ENCODE assay signal across 14 cellular contexts in genomic region chr16:57723170-57723569, GRCh38. TPM values are rescaled to one million over a fixed set of nuclear protein-coding genes. Genes with fewer than 3 reads are reported as not detected.
DNase-seq lines count a peak whose midpoint lies in the region; ATAC-seq, FAIRE-seq and TF ChIP-seq lines count a peak whose summit lies in the region.
"Had no signal": no experiment of that assay in that cellular context is flagged by ENCODE, and none has a peak within 500 bp of the region (broad histone marks: within the 10 kb centered on the region; RNA-seq: fewer than 3 reads in every experiment).

No MANE protein-coding gene starts in this region.

- H3K4me3 Mint-ChIP-seq in stimulated activated effector memory CD8-positive, alpha-beta T cell treated with anti-CD3 and anti-CD28 coated beads, Interleukin-12 subunit alpha, Interleukin-12 subunit beta, amount 100 ng/mL, for 72 hours: no peak overlapping the region
- H3K4me3 Mint-ChIP-seq: brain had no signal

- H3K27me3 ChIP-seq in thyroid gland: no peaks in the 10 kb centered on the region

- CTCF ChIA-PET in HEK293T (lab: Yijun Ruan, JAX): interaction anchor here (0.5 to 0.7 kb wide), 5 partner anchors 14 to 175 kb away, joined by 3 to 4 read pairs (median 3); no protein-coding TSS in a partner anchor

- no peaks in the 10 kb centered on the region for H3K9me3 ChIP-seq in kidney (ENCODE audit: control insufficient read depth in 1 of 2, low read length in 2 of 2)
- H3K9me3 ChIP-seq in thyroid gland: no peaks in the 10 kb centered on the region
- H3K9me3 ChIP-seq: stomach had no signal

- in situ Hi-C loops in astrocyte of the cerebellum (cut with HindIII; ENCODE audit: low sequenced_read_pairs): no loop called here

- H3K4me1 Mint-ChIP-seq in stimulated activated effector memory CD8-positive, alpha-beta T cell treated with anti-CD3 and anti-CD28 coated beads, Interleukin-12 subunit alpha, Interleukin-12 subunit beta, amount 100 ng/mL, for 72 hours: peaks cover 14% of the 10 kb centered on the region
- H3K4me1 Mint-ChIP-seq: brain had no signal

- H3K9me3 Mint-ChIP-seq in stimulated activated effector memory CD8-positive, alpha-beta T cell treated with anti-CD3 and anti-CD28 coated beads, Interleukin-12 subunit alpha, Interleukin-12 subunit beta, amount 100 ng/mL, for 72 hours: no peaks in the 10 kb centered on the region

- no peak for FAIRE-seq in kidney (lab: Jason Lieb, UNC)

- no peak overlapping the region for H3K27ac Mint-ChIP-seq in stimulated activated effector memory CD8-positive, alpha-beta T cell treated with anti-CD3 and anti-CD28 coated beads, Interleukin-12 subunit alpha, Interleukin-12 subunit beta, amount 100 ng/mL, for 72 hours
- H3K27ac Mint-ChIP-seq: brain had no signal

- no peaks in the 10 kb centered on the region for H3K4me1 ChIP-seq in kidney (ENCODE audit: control insufficient read depth in 1 of 2, insufficient read depth in 1 of 2, low read depth in 1 of 2, low read length in 2 of 2)
- H3K4me1 ChIP-seq in thyroid gland: no peaks in the 10 kb centered on the region
- H3K4me1 ChIP-seq: stomach had no signal

- H3K36me3 Mint-ChIP-seq in stimulated activated effector memory CD8-positive, alpha-beta T cell treated with anti-CD3 and anti-CD28 coated beads, Interleukin-12 subunit alpha, Interleukin-12 subunit beta, amount 100 ng/mL, for 72 hours: no peaks in the 10 kb centered on the region
- H3K36me3 Mint-ChIP-seq: brain had no signal

- H3K9ac ChIP-seq in kidney (ENCODE audit: low read length in 2 of 2): no peak overlapping the region

- 65 to 77% methylated on average over 7 of the region's 7 CpGs for WGBS in thyroid gland, 2 donors

- no peaks in the 10 kb centered on the region for H3K36me3 ChIP-seq in kidney (ENCODE audit: control insufficient read depth in 1 of 2, insufficient read depth in 2 of 2, low read length in 2 of 2)
- H3K36me3 ChIP-seq in thyroid gland: no peaks in the 10 kb centered on the region
- H3K36me3 ChIP-seq: stomach had no signal

- no peak overlapping the region for H3K4me3 ChIP-seq in astrocyte of the cerebellum (ENCODE audit: low read depth, low read length)
- H3K4me3 ChIP-seq in kidney (ENCODE audit: low read length in 2 of 2): no peak overlapping the region
- no peak overlapping the region for H3K4me3 ChIP-seq in thyroid gland (replicated peaks in 1 of 3)
- H3K4me3 ChIP-seq: stomach had no signal

- ATAC-seq in stimulated activated effector memory CD8-positive, alpha-beta T cell treated with anti-CD3 and anti-CD28 coated beads, Interleukin-12 subunit alpha, Interleukin-12 subunit beta, amount 100 ng/mL, for 72 hours: no peak

- intact Hi-C loops in kidney (cut with DNase I): no loop called here
- intact Hi-C loops in thyroid gland (cut with DNase I): loop anchor here (10.0 kb wide), 1 partner anchor 148 kb away; no protein-coding TSS in a partner anchor

- H3K27ac ChIP-seq in 22Rv1 (no peak overlapping the region), kidney (ENCODE audit: low read depth in 2 of 2, low read length in 2 of 2) (no peak overlapping the region), thyroid gland (no peak overlapping the region)
- H3K27ac ChIP-seq: stomach had no signal

- peak; percentile 17; the same call in 1 of the 2 replicates for TF ChIP-seq CTCF in 22Rv1 (IDR thresholded peaks at IDR 0.05)
- peak; percentile 15 for TF ChIP-seq CTCF in astrocyte of the cerebellum (IDR thresholded peaks at IDR 0.05; ENCODE audit: low read depth, low read length, missing control alignments)
- TF ChIP-seq CTCF in kidney (IDR thresholded peaks at IDR 0.05; ENCODE audit: borderline replicate concordance, extremely low read depth, insufficient read depth): peak; percentile 23
- no peak for TF ChIP-seq CTCF in thyroid gland (IDR thresholded peaks at IDR 0.05)

- TF ChIP-seq POLR2A in thyroid gland (IDR thresholded peaks at IDR 0.05): no peak

- POLR2A ChIA-PET in HEK293T (lab: Yijun Ruan, JAX): interaction anchor here (1.6 kb wide), 1 partner anchor 12 kb away, joined by 7 read pairs; the partner anchor contains the start of gene KATNB1

- DNase-seq in HEK293T (ENCODE audit: extremely low spot score) (peak; percentile 42), astrocyte of the cerebellum (ENCODE audit: low read depth) (no peak), kidney (no peak), thyroid gland (no peak), GM19238 (ENCODE audit: insufficient read length, low spot score) (no peak)
- DNase-seq in stimulated activated effector memory CD8-positive, alpha-beta T cell treated with anti-CD3 and anti-CD28 coated beads, Interleukin-12 subunit alpha, Interleukin-12 subunit beta, amount 100 ng/mL, for 72 hours (ENCODE audit: low spot score in 2 of 2): no peak
- no peak for DNase-seq in activated CD4-positive, alpha-beta T cell treated with anti-CD3 and anti-CD28 coated beads for 4 hours
- DNase-seq: activated T-cell treated with anti-CD3 and anti-CD28 coated beads, Interleukin-2, amount 50 U/mL, for 48 hours; mammary epithelial cell; NCI-H2081; stimulated activated CD4-positive, alpha-beta T cell treated with anti-CD3 and anti-CD28 coated beads, Interleukin-4, amount 100 ng/mL, for 24 hours; stomach had no signal

TF ChIP-seq in HEK293T, 16 proteins besides CTCF, POLR2A, EP300 and RAD21:
- TF ChIP-seq L3MBTL2 (conservative IDR thresholded peaks at IDR 0.05) (no peak), FOXA1 (IDR thresholded peaks at IDR 0.05) (no peak)

RNA-seq across cellular contexts. Expression of gene KATNB1, which starts 12.4 kb away (rescaled TPM):
- total RNA-seq in kidney (14.5 TPM), thyroid gland (10 to 100 TPM; 11.4 to 27.6 (median 26.1) TPM)
- 13.9 TPM for polyA plus RNA-seq in kidney (ENCODE audit: insufficient read depth, low read depth, low replicate concordance)

RNA-seq across cellular contexts. Expression of gene DRC7, which starts 28.6 kb away (rescaled TPM):
- total RNA-seq in kidney (3.2 TPM), thyroid gland (1 to 10 TPM in 1 of 4 donors, under 1 TPM in 1, not detected in 2; 0.22 to 7.1 TPM)
- polyA plus RNA-seq in kidney (ENCODE audit: insufficient read depth, low read depth, low replicate concordance): 1.8 TPM
- total RNA-seq: mammary epithelial cell, stomach had no signal
- polyA plus RNA-seq: stomach had no signal

RNA-seq across cellular contexts. Expression of gene ADGRG3, which starts 55.1 kb away (rescaled TPM):
- total RNA-seq in kidney (1.8 TPM), thyroid gland (10 to 100 TPM in 2 of 4 donors, 1 to 10 TPM in 2; 3.8 to 14.2 (median 8.2) TPM)
- polyA plus RNA-seq in kidney (ENCODE audit: insufficient read depth, low read depth, low replicate concordance): 0.17 TPM
- total RNA-seq: mammary epithelial cell had no signal
- polyA plus RNA-seq: mammary epithelial cell had no signal

Comparison
In these comparisons a context has a peak if more than half of its experiments do, and no peak if none do; other contexts are left out.
1. CTCF ChIP-seq: peak in 22Rv1 (single experiment), astrocyte of the cerebellum (single experiment) and kidney (single experiment); none in thyroid gland (0 of 6).